38 cellular contexts compared by ENCODE assay signal in the genomic region with DNA sequence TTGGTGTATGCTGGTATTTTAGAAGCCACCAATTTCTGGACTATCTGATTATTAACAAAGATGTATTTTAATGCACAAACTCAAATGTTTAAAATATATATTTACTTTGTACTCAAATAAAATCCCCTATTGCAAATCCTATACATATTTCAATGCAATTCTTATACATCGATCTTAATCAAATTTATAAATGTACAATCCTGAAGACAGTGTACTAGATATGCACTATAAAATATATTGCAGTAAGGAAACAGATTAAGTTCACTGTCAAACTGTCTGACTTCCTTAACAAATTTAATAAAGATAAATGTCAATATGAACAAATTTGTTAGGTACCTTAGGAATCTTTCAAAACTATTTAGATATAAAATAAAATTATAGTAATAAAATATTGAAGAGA. TPM values are rescaled to one million over a fixed set of nuclear protein-coding genes. Genes with fewer than 3 reads are reported as not detected.
"Had no signal": no experiment of that assay in that cellular context is flagged by ENCODE, and none has a peak within 500 bp of the region (broad histone marks: within the 10 kb centered on the region; RNA-seq: fewer than 3 reads in every experiment).

No MANE protein-coding gene starts in this region.

- H3K27ac Mint-ChIP-seq: activated CD4-positive, alpha-beta memory T cell treated with anti-CD3 and anti-CD28 coated beads, Interleukin-2, amount 10 ng/mL, durations not matched to agents 7 days and 5 days; activated CD4-positive, alpha-beta T cell treated with anti-CD3 and anti-CD28 coated beads, Interleukin-2, amount 10 ng/mL, durations not matched to agents 7 days and 5 days; activated CD8-positive, alpha-beta memory T cell treated with anti-CD3 and anti-CD28 coated beads, Interleukin-2, amount 10 ng/mL, durations not matched to agents 7 days and 5 days; activated CD8-positive, alpha-beta T cell treated with anti-CD3 and anti-CD28 coated beads, Interleukin-2, amount 10 ng/mL, durations not matched to agents 7 days and 5 days; activated naive CD4-positive, alpha-beta T cell treated with anti-CD3 and anti-CD28 coated beads, Interleukin-2, amount 10 ng/mL, durations not matched to agents 7 days and 5 days; activated naive CD4-positive, alpha-beta T cell treated with anti-CD3 and anti-CD28 coated beads, Interleukin-2, amount 50 U/mL, for 24 hours; activated naive CD8-positive, alpha-beta T cell; activated naive CD8-positive, alpha-beta T cell treated with anti-CD3 and anti-CD28 coated beads, Interleukin-2, amount 10 ng/mL, durations not matched to agents 7 days and 5 days; activated naive CD8-positive, alpha-beta T cell treated with anti-CD3 and anti-CD28 coated beads, Interleukin-2, amount 50 U/mL, for 24 hours; activated T-cell treated with anti-CD3 and anti-CD28 coated beads, Interleukin-2, amount 50 U/mL, for 24 hours; activated T-helper 2 cell treated with anti-CD3 and anti-CD28 coated beads, Interferon-gamma antibody, Interleukin-2, Interleukin-4, amounts not matched to agents 10 μg/mL and 5 μg/mL and 100 μg/mL, durations not matched to agents 14 hours and 24 hours and 36 hours; brain; T-helper 1 cell treated with Interleukin-12 subunit alpha and Interleukin-12 subunit beta and Interleukin-4 antibody, amounts not matched to agents 30 μg/mL and 1 μg/mL, for 36 hours; T-helper 2 cell treated with Interferon-gamma antibody and Interleukin-4, amounts not matched to agents 5 μg/mL and 100 μg/mL, for 36 hours; WTC11 had no signal

- H3K27me3 ChIP-seq: ascending aorta, cardiac muscle cell had no signal

- H3K4me1 ChIP-seq: ascending aorta had no signal

- DNase-seq: activated CD4-positive, alpha-beta memory T cell treated with anti-CD3 and anti-CD28 coated beads, Interleukin-2, amount 10 ng/mL, durations not matched to agents 7 days and 5 days; activated CD4-positive, alpha-beta T cell treated with anti-CD3 and anti-CD28 coated beads for 48 hours; activated CD4-positive, alpha-beta T cell treated with anti-CD3 and anti-CD28 coated beads, Interleukin-2, amount 10 ng/mL, durations not matched to agents 7 days and 5 days; activated CD4-positive, alpha-beta T cell treated with anti-CD3 and anti-CD28 coated beads, Interleukin-2, amount 50 U/mL, for 48 hours; activated CD4-positive, CD25-positive, alpha-beta regulatory T cell; activated CD4-positive, CD25-positive, alpha-beta regulatory T cell treated with anti-CD3 and anti-CD28 coated beads, Interleukin-2, amount 50 U/mL, for 72 hours; activated CD8-positive, alpha-beta memory T cell treated with anti-CD3 and anti-CD28 coated beads for 24 hours; activated CD8-positive, alpha-beta memory T cell treated with anti-CD3 and anti-CD28 coated beads, Interleukin-2, amount 10 ng/mL, durations not matched to agents 7 days and 5 days; activated CD8-positive, alpha-beta memory T cell treated with anti-CD3 and anti-CD28 coated beads, Interleukin-2, amount 50 U/mL, for 48 hours; activated CD8-positive, alpha-beta T cell treated with anti-CD3 and anti-CD28 coated beads, Interleukin-2, amount 10 ng/mL, durations not matched to agents 7 days and 5 days; activated effector memory CD4-positive, alpha-beta T cell treated with Interleukin-2 at 50 U/mL for 16 hours; activated gamma-delta T cell; activated naive CD4-positive, alpha-beta T cell treated with anti-CD3 and anti-CD28 coated beads, Interleukin-2, amount 10 ng/mL, durations not matched to agents 7 days and 5 days; activated naive CD4-positive, alpha-beta T cell treated with Interleukin-2 at 50 U/mL for 16 hours; activated naive CD8-positive, alpha-beta T cell treated with anti-CD3 and anti-CD28 coated beads, Interleukin-2, amount 10 ng/mL, durations not matched to agents 7 days and 5 days; activated naive CD8-positive, alpha-beta T cell treated with anti-CD3 and anti-CD28 coated beads, Interleukin-2, amount 50 U/mL, for 24 hours; activated T-cell treated with anti-CD3 and anti-CD28 coated beads, Interleukin-2, amount 50 U/mL, for 24 hours; activated T-cell treated with anti-CD3 and anti-CD28 coated beads, Interleukin-2, amount 50 U/mL, for 48 hours; amygdala; anterior cingulate cortex; caudate nucleus; cerebellar nuclear complex; T-helper 1 cell; T-helper 2 cell; T-helper 9 cell; WERI-Rb-1 had no signal

- H3K4me3 ChIP-seq: ascending aorta, cardiac muscle cell had no signal

- H3K27ac ChIP-seq: ascending aorta, cardiac muscle cell, WERI-Rb-1 had no signal

- H3K9me3 Mint-ChIP-seq: activated CD4-positive, alpha-beta memory T cell treated with anti-CD3 and anti-CD28 coated beads, Interleukin-2, amount 10 ng/mL, durations not matched to agents 7 days and 5 days; activated CD4-positive, alpha-beta T cell treated with anti-CD3 and anti-CD28 coated beads, Interleukin-2, amount 10 ng/mL, durations not matched to agents 7 days and 5 days; activated naive CD8-positive, alpha-beta T cell treated with anti-CD3 and anti-CD28 coated beads, Interleukin-2, amount 10 ng/mL, durations not matched to agents 7 days and 5 days; T-helper 1 cell treated with Interleukin-12 subunit alpha and Interleukin-12 subunit beta and Interleukin-4 antibody, amounts not matched to agents 30 μg/mL and 1 μg/mL, for 36 hours had no signal

- H3K4me3 Mint-ChIP-seq: activated CD4-positive, alpha-beta memory T cell treated with anti-CD3 and anti-CD28 coated beads, Interleukin-2, amount 10 ng/mL, durations not matched to agents 7 days and 5 days; activated CD4-positive, alpha-beta T cell treated with anti-CD3 and anti-CD28 coated beads, Interleukin-2, amount 10 ng/mL, durations not matched to agents 7 days and 5 days; activated CD8-positive, alpha-beta memory T cell treated with anti-CD3 and anti-CD28 coated beads, Interleukin-2, amount 10 ng/mL, durations not matched to agents 7 days and 5 days; activated CD8-positive, alpha-beta T cell treated with anti-CD3 and anti-CD28 coated beads, Interleukin-2, amount 10 ng/mL, durations not matched to agents 7 days and 5 days; activated naive CD4-positive, alpha-beta T cell treated with anti-CD3 and anti-CD28 coated beads, Interleukin-2, amount 10 ng/mL, durations not matched to agents 7 days and 5 days; activated naive CD4-positive, alpha-beta T cell treated with anti-CD3 and anti-CD28 coated beads, Interleukin-2, amount 50 U/mL, for 24 hours; activated naive CD8-positive, alpha-beta T cell; activated naive CD8-positive, alpha-beta T cell treated with anti-CD3 and anti-CD28 coated beads, Interleukin-2, amount 10 ng/mL, durations not matched to agents 7 days and 5 days; activated naive CD8-positive, alpha-beta T cell treated with anti-CD3 and anti-CD28 coated beads, Interleukin-2, amount 50 U/mL, for 24 hours; activated T-cell treated with anti-CD3 and anti-CD28 coated beads, Interleukin-2, amount 50 U/mL, for 24 hours; brain; central memory CD8-positive, alpha-beta T cell; T-helper 1 cell treated with Interleukin-12 subunit alpha and Interleukin-12 subunit beta and Interleukin-4 antibody, amounts not matched to agents 30 μg/mL and 1 μg/mL, for 36 hours; T-helper 2 cell treated with Interferon-gamma antibody and Interleukin-4, amounts not matched to agents 5 μg/mL and 100 μg/mL, for 36 hours; WTC11 had no signal

- ATAC-seq: activated CD8-positive, alpha-beta memory T cell treated with anti-CD3 and anti-CD28 coated beads, Interleukin-2, amount 10 ng/mL, durations not matched to agents 7 days and 5 days; activated CD8-positive, alpha-beta T cell treated with anti-CD3 and anti-CD28 coated beads, Interleukin-2, amount 10 ng/mL, durations not matched to agents 7 days and 5 days; activated naive CD8-positive, alpha-beta T cell treated with anti-CD3 and anti-CD28 coated beads, Interleukin-2, amount 50 U/mL, for 24 hours; WTC11 had no signal

- H3K27me3 Mint-ChIP-seq: activated CD4-positive, alpha-beta memory T cell treated with anti-CD3 and anti-CD28 coated beads, Interleukin-2, amount 10 ng/mL, durations not matched to agents 7 days and 5 days; activated CD4-positive, alpha-beta T cell treated with anti-CD3 and anti-CD28 coated beads, Interleukin-2, amount 10 ng/mL, durations not matched to agents 7 days and 5 days; activated CD8-positive, alpha-beta memory T cell treated with anti-CD3 and anti-CD28 coated beads, Interleukin-2, amount 10 ng/mL, durations not matched to agents 7 days and 5 days; activated naive CD4-positive, alpha-beta T cell treated with anti-CD3 and anti-CD28 coated beads, Interleukin-2, amount 10 ng/mL, durations not matched to agents 7 days and 5 days; activated naive CD4-positive, alpha-beta T cell treated with anti-CD3 and anti-CD28 coated beads, Interleukin-2, amount 50 U/mL, for 24 hours; activated naive CD8-positive, alpha-beta T cell; activated naive CD8-positive, alpha-beta T cell treated with anti-CD3 and anti-CD28 coated beads, Interleukin-2, amount 10 ng/mL, durations not matched to agents 7 days and 5 days; activated naive CD8-positive, alpha-beta T cell treated with anti-CD3 and anti-CD28 coated beads, Interleukin-2, amount 50 U/mL, for 24 hours; activated T-cell treated with anti-CD3 and anti-CD28 coated beads, Interleukin-2, amount 50 U/mL, for 24 hours; brain; central memory CD8-positive, alpha-beta T cell had no signal

- H3K36me3 ChIP-seq: ascending aorta, cardiac muscle cell, WERI-Rb-1 had no signal

- H3K36me3 Mint-ChIP-seq: activated CD8-positive, alpha-beta memory T cell treated with anti-CD3 and anti-CD28 coated beads, Interleukin-2, amount 10 ng/mL, durations not matched to agents 7 days and 5 days; activated naive CD4-positive, alpha-beta T cell treated with anti-CD3 and anti-CD28 coated beads, Interleukin-2, amount 10 ng/mL, durations not matched to agents 7 days and 5 days; activated naive CD4-positive, alpha-beta T cell treated with anti-CD3 and anti-CD28 coated beads, Interleukin-2, amount 50 U/mL, for 24 hours; activated naive CD8-positive, alpha-beta T cell; activated naive CD8-positive, alpha-beta T cell treated with anti-CD3 and anti-CD28 coated beads, Interleukin-2, amount 10 ng/mL, durations not matched to agents 7 days and 5 days had no signal

- FAIRE-seq: bronchial epithelial cell had no signal

- H3K4me1 Mint-ChIP-seq: activated CD4-positive, alpha-beta memory T cell treated with anti-CD3 and anti-CD28 coated beads, Interleukin-2, amount 10 ng/mL, durations not matched to agents 7 days and 5 days; activated CD4-positive, alpha-beta T cell treated with anti-CD3 and anti-CD28 coated beads, Interleukin-2, amount 10 ng/mL, durations not matched to agents 7 days and 5 days; activated CD8-positive, alpha-beta memory T cell treated with anti-CD3 and anti-CD28 coated beads, Interleukin-2, amount 10 ng/mL, durations not matched to agents 7 days and 5 days; activated naive CD4-positive, alpha-beta T cell treated with anti-CD3 and anti-CD28 coated beads, Interleukin-2, amount 10 ng/mL, durations not matched to agents 7 days and 5 days; activated naive CD4-positive, alpha-beta T cell treated with anti-CD3 and anti-CD28 coated beads, Interleukin-2, amount 50 U/mL, for 24 hours; activated naive CD8-positive, alpha-beta T cell treated with anti-CD3 and anti-CD28 coated beads, Interleukin-2, amount 10 ng/mL, durations not matched to agents 7 days and 5 days; activated naive CD8-positive, alpha-beta T cell treated with anti-CD3 and anti-CD28 coated beads, Interleukin-2, amount 50 U/mL, for 24 hours; brain; central memory CD8-positive, alpha-beta T cell; WTC11 had no signal

RNA-seq across cellular contexts. Expression of a gene that starts 43.9 kb away (rescaled TPM):
- total RNA-seq: activated CD4-positive, alpha-beta memory T cell treated with anti-CD3 and anti-CD28 coated beads, Interleukin-2, amount 10 ng/mL, durations not matched to agents 7 days and 5 days; activated CD4-positive, alpha-beta T cell treated with anti-CD3 and anti-CD28 coated beads, Interleukin-2, amount 10 ng/mL, durations not matched to agents 7 days and 5 days; activated CD8-positive, alpha-beta memory T cell treated with anti-CD3 and anti-CD28 coated beads, Interleukin-2, amount 10 ng/mL, durations not matched to agents 7 days and 5 days; activated CD8-positive, alpha-beta T cell treated with anti-CD3 and anti-CD28 coated beads, Interleukin-2, amount 10 ng/mL, durations not matched to agents 7 days and 5 days; activated naive CD8-positive, alpha-beta T cell treated with anti-CD3 and anti-CD28 coated beads, Interleukin-2, amount 10 ng/mL, durations not matched to agents 7 days and 5 days; ascending aorta; cardiac muscle cell; chondrocyte had no signal

RNA-seq across cellular contexts. Expression of a gene that starts 44.3 kb away (rescaled TPM):
- total RNA-seq: activated CD4-positive, alpha-beta memory T cell treated with anti-CD3 and anti-CD28 coated beads, Interleukin-2, amount 10 ng/mL, durations not matched to agents 7 days and 5 days; activated CD4-positive, alpha-beta T cell treated with anti-CD3 and anti-CD28 coated beads, Interleukin-2, amount 10 ng/mL, durations not matched to agents 7 days and 5 days; activated CD8-positive, alpha-beta memory T cell treated with anti-CD3 and anti-CD28 coated beads, Interleukin-2, amount 10 ng/mL, durations not matched to agents 7 days and 5 days; activated CD8-positive, alpha-beta T cell treated with anti-CD3 and anti-CD28 coated beads, Interleukin-2, amount 10 ng/mL, durations not matched to agents 7 days and 5 days; activated naive CD8-positive, alpha-beta T cell treated with anti-CD3 and anti-CD28 coated beads, Interleukin-2, amount 10 ng/mL, durations not matched to agents 7 days and 5 days; activated T-helper 2 cell treated with anti-CD3 and anti-CD28 coated beads, Interferon-gamma antibody, Interleukin-2, Interleukin-4, amounts not matched to agents 10 μg/mL and 5 μg/mL and 100 μg/mL, durations not matched to agents 14 hours and 24 hours and 36 hours; ascending aorta; cardiac muscle cell; chondrocyte; WTC11 had no signal
- polyA plus RNA-seq: cardiac muscle cell had no signal
